In the genomic region with DNA sequence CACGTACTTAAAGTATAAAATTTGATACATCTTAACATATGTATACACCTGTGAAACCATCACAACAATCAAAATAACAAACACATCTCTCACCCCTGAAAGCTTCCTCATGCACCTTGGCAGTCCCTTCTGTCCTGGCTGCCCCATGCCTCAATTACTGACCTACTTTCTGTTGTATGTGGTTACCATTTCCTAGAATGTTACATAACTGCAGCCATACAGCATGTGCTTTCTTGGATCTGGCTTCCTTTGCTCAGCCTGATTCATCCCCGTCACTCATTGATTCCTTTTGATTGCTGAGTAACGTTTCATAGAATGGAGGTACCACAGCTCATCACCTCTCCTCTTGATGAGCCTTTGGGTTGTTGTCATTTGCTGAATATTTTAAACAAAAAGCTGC, we compare ENCODE assay signal across 16 cellular contexts.
A peak's percentile ranks its signal among the peaks of the same experiment; 100 is the strongest.
DNase-seq lines count a peak whose midpoint lies in the region; ATAC-seq, FAIRE-seq and TF ChIP-seq lines count a peak whose summit lies in the region.
"Had no signal": no experiment of that assay in that cellular context is flagged by ENCODE, and none has a peak within 500 bp of the region (broad histone marks: within the 10 kb centered on the region; RNA-seq: fewer than 3 reads in every experiment).

No MANE protein-coding gene starts in this region.

- in situ Hi-C loops in HAP-1 (cut with MboI; ENCODE audit: low sequenced_read_pairs): no loop called here

- 0 out of 2 replicates have a peak, but pooled peaks have one; percentile 32 for TF ChIP-seq POLR2A in GM12891 (IDR thresholded peaks at IDR 0.05; ENCODE audit: low read depth, low read length)

- H3K4me3 ChIP-seq in HAP-1: no peak overlapping the region
- H3K4me3 ChIP-seq: testis had no signal

- intact Hi-C loops in activated B cell treated with CpG ODN at 0.5 μM for 24 hours (cut with micrococcal nuclease): no loop called here

- H3K4me3 Mint-ChIP-seq in activated B cell treated with CpG ODN at 0.5 μM for 24 hours (no peak overlapping the region), memory B cell (peak overlapping the region; percentile 37)
- H3K4me3 Mint-ChIP-seq: endodermal cell had no signal

- H3K9me3 ChIP-seq in HAP-1: no peaks in the 10 kb centered on the region
- H3K9me3 ChIP-seq: Caco-2, testis had no signal

- H3K27me3 ChIP-seq in HAP-1 (ENCODE audit: low read depth): no peaks in the 10 kb centered on the region
- H3K27me3 ChIP-seq: testis had no signal

- CTCF ChIA-PET in activated B cell treated with CpG ODN at 0.5 μM for 24 hours (lab: Charles Lee): no interaction called here

- ATAC-seq in activated CD4-positive, CD25-positive, alpha-beta regulatory T cell treated with anti-CD3 and anti-CD28 coated beads, Interleukin-2, amount 50 U/mL, for 24 hours: peak; percentile 26 to 31
- ATAC-seq in activated B cell treated with CpG ODN at 0.5 μM for 24 hours (ENCODE audit: low read depth): no peak
- no peak for ATAC-seq in memory B cell (ENCODE audit: low read depth)
- ATAC-seq: left lobe of liver had no signal

- no peaks in the 10 kb centered on the region for H3K27me3 Mint-ChIP-seq in activated B cell treated with CpG ODN at 0.5 μM for 24 hours
- H3K27me3 Mint-ChIP-seq in memory B cell: no peaks in the 10 kb centered on the region

- H3K4me1 ChIP-seq in HAP-1: no peaks in the 10 kb centered on the region
- H3K4me1 ChIP-seq: Caco-2, testis had no signal

- TF ChIP-seq CTCF in activated B cell treated with CpG ODN at 0.5 μM for 24 hours (IDR thresholded peaks at IDR 0.05): no peak

- H3K9me3 Mint-ChIP-seq in activated B cell treated with CpG ODN at 0.5 μM for 24 hours: peaks cover 3% of the 10 kb centered on the region
- no peaks in the 10 kb centered on the region for H3K9me3 Mint-ChIP-seq in memory B cell

- H3K27ac Mint-ChIP-seq in activated B cell treated with CpG ODN at 0.5 μM for 24 hours (peak overlapping the region; percentile 44), memory B cell (peak overlapping the region; percentile 62)
- H3K27ac Mint-ChIP-seq: endodermal cell had no signal

- POLR2A ChIA-PET in activated B cell treated with CpG ODN at 0.5 μM for 24 hours (lab: Charles Lee): interaction anchor here (0.5 to 1.4 kb wide), 3 partner anchors 18 to 44 kb away, joined by 3 to 14 read pairs (median 6); no protein-coding TSS in a partner anchor

- FAIRE-seq in GM12891 (lab: Jason Lieb, UNC): peak; percentile 33

- DNase-seq in activated CD4-positive, CD25-positive, alpha-beta regulatory T cell (lab: John Stamatoyannopoulos, UW): no peak
- no peak for DNase-seq in GM12891 (ENCODE audit: insufficient read length, low spot score)
- no peak for DNase-seq in activated B cell treated with CpG ODN at 0.5 μM for 24 hours
- DNase-seq in memory B cell (ENCODE audit: low spot score in 2 of 2): no peak
- no peak for DNase-seq in AG08395 (ENCODE audit: low spot score)
- DNase-seq in hypothalamus (lab: John Stamatoyannopoulos, UW): no peak
- no peak for DNase-seq in HAP-1 (ENCODE audit: low spot score in 2 of 2)
- DNase-seq: 8988T, activated gamma-delta T cell, Caco-2, endodermal cell, NCI-H2081, RPMI8226, testis had no signal

- H3K4me1 Mint-ChIP-seq in activated B cell treated with CpG ODN at 0.5 μM for 24 hours (peaks cover 62% of the 10 kb centered on the region), memory B cell (peaks cover 72% of the 10 kb centered on the region)

- peaks cover 79% of the 10 kb centered on the region for H3K36me3 Mint-ChIP-seq in activated B cell treated with CpG ODN at 0.5 μM for 24 hours (ENCODE audit: low read depth)
- peaks cover 54% of the 10 kb centered on the region for H3K36me3 Mint-ChIP-seq in memory B cell

- no peaks in the 10 kb centered on the region for H3K36me3 ChIP-seq in HAP-1 (replicated peaks)

TF ChIP-seq in GM12891, 5 proteins besides CTCF, POLR2A, EP300 and RAD21:
- TF ChIP-seq PAX5 (IDR thresholded peaks at IDR 0.05; ENCODE audit: insufficient read depth, low read length, severe bottlenecking) (no peak), SPI1 (IDR thresholded peaks at IDR 0.05; ENCODE audit: low read depth, low read length) (no peak), POU2F2 (IDR thresholded peaks at IDR 0.05; ENCODE audit: low read depth, low read length) (no peak), POLR2AphosphoS5 (IDR thresholded peaks at IDR 0.05; ENCODE audit: low read depth, low read length) (no peak), TAF1 (IDR thresholded peaks at IDR 0.05; ENCODE audit: low read depth, low read length) (no peak)

Comparison
In these comparisons a context has a peak if more than half of its experiments do, and no peak if none do; other contexts are left out.
1. ATAC-seq: peak in activated CD4-positive, CD25-positive, alpha-beta regulatory T cell treated with anti-CD3 and anti-CD28 coated beads, Interleukin-2, amount 50 U/mL, for 24 hours (2 of 2); none in activated B cell treated with CpG ODN at 0.5 μM for 24 hours (single experiment) and memory B cell (single experiment).